7 cellular contexts compared by ENCODE assay signal in the genomic region with DNA sequence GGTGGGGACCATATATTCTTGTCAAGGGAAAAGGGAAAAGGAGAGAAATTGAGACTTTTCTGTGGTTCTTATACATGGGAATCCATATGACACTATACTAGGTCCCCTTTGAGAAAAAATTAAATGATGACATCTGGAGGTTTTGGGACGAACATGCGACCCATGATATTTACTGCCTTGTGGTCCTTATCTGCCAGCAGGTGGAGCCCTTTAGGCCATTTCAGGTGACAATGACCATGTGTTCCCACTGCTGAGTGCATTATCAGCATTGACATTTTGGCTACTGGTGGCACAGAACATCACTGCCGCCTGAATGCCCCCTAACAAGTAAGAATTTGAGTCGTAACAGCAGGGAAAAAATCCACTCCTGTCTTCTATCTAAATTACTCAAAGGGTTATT.
A peak's percentile ranks its signal among the peaks of the same experiment; 100 is the strongest.
DNase-seq lines count a peak whose midpoint lies in the region; ATAC-seq and TF ChIP-seq lines count a peak whose summit lies in the region.

No MANE protein-coding gene starts in this region.

- no peaks in the 10 kb centered on the region for H4K20me1 ChIP-seq in osteoblast (ENCODE audit: insufficient read depth, low read length)

- H3K27me3 ChIP-seq in tibial artery (no peaks in the 10 kb centered on the region), osteoblast (ENCODE audit: insufficient read depth, low read length) (no peaks in the 10 kb centered on the region)

- H3K9me3 ChIP-seq in tibial artery (no peaks in the 10 kb centered on the region), osteoblast (ENCODE audit: low read depth, low read length) (no peaks in the 10 kb centered on the region)

- H3K4me1 ChIP-seq in tibial artery: no peaks in the 10 kb centered on the region
- no peaks in the 10 kb centered on the region for H3K4me1 ChIP-seq in osteoblast (ENCODE audit: insufficient read depth, low read length)

- in situ Hi-C loops in GM13977 (cut with MboI; ENCODE audit: low pct_unique_long_range_greater_than_20kb, low sequenced_read_pairs, unreplicated experiment): no loop called here

- no peaks in the 10 kb centered on the region for H3K36me3 ChIP-seq in tibial artery
- no peaks in the 10 kb centered on the region for H3K36me3 ChIP-seq in osteoblast (ENCODE audit: insufficient read depth, low read length)

- H3K27ac ChIP-seq in tibial artery (no peak overlapping the region), osteoblast (ENCODE audit: low read depth, low read length) (no peak overlapping the region)

- no peaks in the 10 kb centered on the region for H3K79me2 ChIP-seq in osteoblast (ENCODE audit: insufficient read depth, low read length)

- DNase-seq in GM13977 (ENCODE audit: low spot score): peak; percentile 15
- DNase-seq in NCI-H748 (lab: John Stamatoyannopoulos, UW; ENCODE audit: unreplicated experiment): peak; percentile 54
- peak; percentile 0 for DNase-seq in fibroblast of pulmonary artery (ENCODE audit: low read depth)
- no peak for DNase-seq in tibial artery
- no peak for DNase-seq in osteoblast (ENCODE audit: insufficient read length, low spot score, missing footprints)
- no peak for DNase-seq in activated CD4-positive, alpha-beta T cell treated with anti-CD3 and anti-CD28 coated beads, Interleukin-2, amount 50 U/mL, for 4 hours

- H3K4me2 ChIP-seq in osteoblast (ENCODE audit: insufficient read depth, low read length): no peak overlapping the region

- intact Hi-C loops in tibial artery (cut with DNase I; ENCODE audit: low total_unique reads): no loop called here

- TF ChIP-seq CTCF in GM13977 (IDR thresholded peaks at IDR 0.05; ENCODE audit: extremely low read depth, insufficient read depth, missing control alignments) (peak; percentile 71), fibroblast of pulmonary artery (IDR thresholded peaks at IDR 0.05; ENCODE audit: low read length, missing control alignments) (no peak), tibial artery (IDR thresholded peaks at IDR 0.05) (no peak), osteoblast (IDR thresholded peaks at IDR 0.05; ENCODE audit: extremely low read depth, low read depth, low read length) (no peak)

- peak; percentile 75 for ATAC-seq in HG02678 (IDR thresholded peaks at IDR 0.05; ENCODE audit: unreplicated experiment)

- H2AFZ ChIP-seq in osteoblast (ENCODE audit: low read length): no peak overlapping the region

- no peak overlapping the region for H3K4me3 ChIP-seq in fibroblast of pulmonary artery (replicated peaks; ENCODE audit: low read depth, low read length)
- H3K4me3 ChIP-seq in tibial artery: no peak overlapping the region
- H3K4me3 ChIP-seq in osteoblast (ENCODE audit: insufficient read depth, low read length): no peak overlapping the region

Comparison
In these comparisons a context has a peak if more than half of its experiments do, and no peak if none do; other contexts are left out.
1. DNase-seq: peak in GM13977 (single experiment), NCI-H748 (single experiment) and fibroblast of pulmonary artery (single experiment); none in tibial artery (0 of 2), osteoblast (single experiment) and activated CD4-positive, alpha-beta T cell treated with anti-CD3 and anti-CD28 coated beads, Interleukin-2, amount 50 U/mL, for 4 hours (0 of 2).